ENCODE assay signal across 15 cellular contexts in the genomic region with DNA sequence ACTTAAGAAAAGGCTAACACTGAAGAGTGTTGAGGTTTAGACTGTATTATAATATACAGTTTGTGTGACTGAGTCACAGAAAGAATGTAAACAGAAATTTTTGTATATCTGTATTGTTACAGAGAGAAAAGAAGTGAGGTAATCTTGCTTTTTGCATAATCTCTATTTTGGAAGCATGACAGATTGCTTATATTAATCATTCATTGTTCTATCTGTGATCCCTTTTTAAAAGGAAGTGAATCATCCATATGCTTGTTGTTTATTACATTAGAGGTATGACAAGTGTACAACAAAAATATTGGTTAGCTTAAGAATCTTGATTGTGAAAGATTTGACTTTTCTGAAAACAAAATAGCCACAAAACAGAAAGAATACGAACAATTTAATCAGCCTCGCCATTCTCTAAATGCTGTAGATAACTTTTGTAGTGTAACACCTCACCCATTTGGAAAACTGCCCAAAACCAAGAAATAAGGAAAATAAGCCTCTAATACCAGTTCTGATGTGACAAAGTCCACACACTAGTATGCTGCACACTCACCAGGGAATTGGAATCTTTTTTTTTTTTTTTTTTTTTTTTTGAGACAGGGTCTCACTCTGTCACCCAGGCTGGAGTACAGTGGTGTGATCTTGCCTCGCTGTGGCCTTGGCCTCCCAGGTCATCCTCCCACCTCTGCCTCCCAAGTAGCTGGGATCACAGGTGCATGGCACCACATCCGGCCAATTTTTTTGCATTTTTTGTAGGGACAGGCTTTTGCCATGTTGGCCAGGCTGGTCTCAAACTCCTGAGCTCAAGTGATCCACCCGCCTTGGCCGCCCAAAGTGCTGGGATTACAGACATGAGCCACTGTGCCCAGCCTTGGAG.
DNase-seq lines count a peak whose midpoint lies in the region; ATAC-seq and TF ChIP-seq lines count a peak whose summit lies in the region.
"Had no signal": no experiment of that assay in that cellular context is flagged by ENCODE, and none has a peak within 500 bp of the region (broad histone marks: within the 10 kb centered on the region; RNA-seq: fewer than 3 reads in every experiment).

No MANE protein-coding gene starts in this region.

- H3K9me3 ChIP-seq in A673 (ENCODE audit: low read depth, low read length, poor library complexity, severe bottlenecking) (no peaks in the 10 kb centered on the region), body of pancreas (no peaks in the 10 kb centered on the region), WERI-Rb-1 (ENCODE audit: severe bottlenecking) (no peaks in the 10 kb centered on the region), spleen (no peaks in the 10 kb centered on the region)
- H3K9me3 ChIP-seq in naive thymus-derived CD4-positive, alpha-beta T cell (ENCODE audit: control insufficient read depth in 2 of 3, low read length in 3 of 3): no peaks in the 10 kb centered on the region

- TF ChIP-seq CTCF in A673 (conservative IDR thresholded peaks at IDR 0.05; ENCODE audit: low read depth, low read length) (no peak), body of pancreas (IDR thresholded peaks at IDR 0.05) (no peak), WERI-Rb-1 (IDR thresholded peaks at IDR 0.05; ENCODE audit: low read depth, low read length) (no peak), spleen (IDR thresholded peaks at IDR 0.05 in 8 of 11, conservative IDR thresholded peaks at IDR 0.05 in 3 of 11) (no peak)

- peaks cover 0 to 4% (median 0%) of the 10 kb centered on the region in 7 donors for H3K4me1 Mint-ChIP-seq in naive thymus-derived CD4-positive, alpha-beta T cell
- H3K4me1 Mint-ChIP-seq: immature natural killer cell, T-helper 17 cell had no signal

- ATAC-seq in body of pancreas (peak; percentile 55), HG03432 (IDR thresholded peaks at IDR 0.05; ENCODE audit: unreplicated experiment) (no peak)
- no peak for ATAC-seq in naive thymus-derived CD4-positive, alpha-beta T cell
- ATAC-seq: effector memory CD8-positive, alpha-beta T cell; T-helper 17 cell had no signal

- H3K4me3 ChIP-seq in A673 (ENCODE audit: low read depth, low read length, poor library complexity, severe bottlenecking) (no peak overlapping the region), body of pancreas (no peak overlapping the region), WERI-Rb-1 (ENCODE audit: low read depth, low read length) (no peak overlapping the region), spleen (no peak overlapping the region)
- H3K4me3 ChIP-seq in naive thymus-derived CD4-positive, alpha-beta T cell (ENCODE audit: low read length): no peak overlapping the region

- H3K27me3 ChIP-seq in A673 (replicated peaks; ENCODE audit: insufficient read depth, low read depth, low read length, poor library complexity): no peaks in the 10 kb centered on the region
- no peaks in the 10 kb centered on the region for H3K27me3 ChIP-seq in body of pancreas
- no peaks in the 10 kb centered on the region for H3K27me3 ChIP-seq in naive thymus-derived CD4-positive, alpha-beta T cell (ENCODE audit: control insufficient read depth in 2 of 2, insufficient read depth in 2 of 2, low read length in 2 of 2)
- H3K27me3 ChIP-seq in WERI-Rb-1 (ENCODE audit: insufficient read depth, low read depth, severe bottlenecking): no peaks in the 10 kb centered on the region
- no peaks in the 10 kb centered on the region for H3K27me3 ChIP-seq in spleen (replicated peaks in 1 of 7)

- WGBS in body of pancreas, 2 donors: 74 to 78% methylated on average over 6 of the region's 6 CpGs
- WGBS in spleen, 5 donors: 88 to 93% (median 92%) methylated on average over 6 of the region's 6 CpGs

- H3K36me3 Mint-ChIP-seq in naive thymus-derived CD4-positive, alpha-beta T cell: peaks cover 0 to 20% (median 7%) of the 10 kb centered on the region in 5 donors
- H3K36me3 Mint-ChIP-seq: activated CD4-positive, alpha-beta memory T cell treated with anti-CD3 and anti-CD28 coated beads for 36 hours had no signal

- H3K4me1 ChIP-seq in A673 (ENCODE audit: insufficient read depth, low read length, poor library complexity, severe bottlenecking): peaks cover 33% of the 10 kb centered on the region
- peaks cover 28% of the 10 kb centered on the region for H3K4me1 ChIP-seq in body of pancreas
- no peaks in the 10 kb centered on the region for H3K4me1 ChIP-seq in naive thymus-derived CD4-positive, alpha-beta T cell (ENCODE audit: control insufficient read depth in 2 of 2, insufficient read depth in 2 of 2, low read length in 2 of 2)
- H3K4me1 ChIP-seq in spleen: peaks cover 0 to 7% (median 0%) of the 10 kb centered on the region in 6 donors

- no TSS peak for BruUV-seq in A673 (replicated peaks; lab: Mats Ljungman, UMichigan)

- H3K4me3 Mint-ChIP-seq in naive thymus-derived CD4-positive, alpha-beta T cell: no peak overlapping the region
- H3K4me3 Mint-ChIP-seq: activated CD4-positive, alpha-beta memory T cell treated with anti-CD3 and anti-CD28 coated beads for 36 hours; activated naive CD8-positive, alpha-beta T cell; effector memory CD8-positive, alpha-beta T cell; immature natural killer cell; T-helper 17 cell had no signal

- TF ChIP-seq POLR2A in body of pancreas (IDR thresholded peaks at IDR 0.05) (no peak), spleen (IDR thresholded peaks at IDR 0.05) (no peak)

- no peaks in the 10 kb centered on the region for H3K36me3 ChIP-seq in A673 (ENCODE audit: insufficient read depth, low read length, poor library complexity, severe bottlenecking)
- peaks cover 0 to 2% of the 10 kb centered on the region in 2 donors for H3K36me3 ChIP-seq in body of pancreas (replicated peaks in 1 of 2; ENCODE audit: insufficient read depth in 1 of 2, low read depth in 2 of 2)
- H3K36me3 ChIP-seq in naive thymus-derived CD4-positive, alpha-beta T cell (ENCODE audit: control insufficient read depth in 2 of 3, insufficient read depth in 3 of 3, low read length in 3 of 3): no peaks in the 10 kb centered on the region
- H3K36me3 ChIP-seq in WERI-Rb-1: no peaks in the 10 kb centered on the region
- no peaks in the 10 kb centered on the region for H3K36me3 ChIP-seq in spleen

- intact Hi-C loops in A673 (cut with micrococcal nuclease; ENCODE audit: unreplicated experiment) (no loop called here), body of pancreas (cut with DNase I) (no loop called here), spleen (cut with DNase I; ENCODE audit: low total_unique reads) (no loop called here)
- intact Hi-C loops in naive thymus-derived CD4-positive, alpha-beta T cell (cut with micrococcal nuclease): no loop called here

- H3K27ac ChIP-seq in A673 (ENCODE audit: low read depth, low read length, poor library complexity, severe bottlenecking): peak overlapping the region; percentile 26
- peak overlapping the region in 2 of 4 donors; percentile 24 to 44 for H3K27ac ChIP-seq in body of pancreas
- H3K27ac ChIP-seq in naive thymus-derived CD4-positive, alpha-beta T cell (ENCODE audit: low read depth, low read length): no peak overlapping the region
- no peak overlapping the region for H3K27ac ChIP-seq in WERI-Rb-1
- no peak overlapping the region for H3K27ac ChIP-seq in spleen

- peaks cover 0 to 2% (median 0%) of the 10 kb centered on the region in 5 donors for H3K27me3 Mint-ChIP-seq in naive thymus-derived CD4-positive, alpha-beta T cell
- H3K27me3 Mint-ChIP-seq: activated CD4-positive, alpha-beta memory T cell treated with anti-CD3 and anti-CD28 coated beads for 36 hours; activated naive CD8-positive, alpha-beta T cell; effector memory CD8-positive, alpha-beta T cell; T-helper 17 cell had no signal

- H3K9me3 Mint-ChIP-seq in naive thymus-derived CD4-positive, alpha-beta T cell: no peaks in the 10 kb centered on the region
- H3K9me3 Mint-ChIP-seq: activated CD4-positive, alpha-beta memory T cell treated with anti-CD3 and anti-CD28 coated beads for 36 hours; effector memory CD8-positive, alpha-beta T cell; immature natural killer cell had no signal

- DNase-seq in A673 (ENCODE audit: low spot score) (peak; percentile 62), HS-5 (ENCODE audit: low read depth) (peak; percentile 66), body of pancreas (no peak), kidney glomerular epithelial cell (lab: John Stamatoyannopoulos, UW) (peak; percentile 49), WERI-Rb-1 (no peak), spleen (no peak)
- no peak for DNase-seq in naive thymus-derived CD4-positive, alpha-beta T cell
- DNase-seq: activated CD4-positive, alpha-beta memory T cell treated with anti-CD3 and anti-CD28 coated beads for 36 hours; effector memory CD8-positive, alpha-beta T cell; immature natural killer cell; stimulated activated CD4-positive, alpha-beta T cell treated with anti-CD3 and anti-CD28 coated beads, Interleukin-2, amount 100 ng/mL, for 24 hours; stimulated activated naive CD4-positive, alpha-beta T cell treated with Interleukin-2 at 50 U/mL for 16 hours; T-helper 17 cell had no signal

- CTCF ChIA-PET in A673 (lab: Charles Lee): interaction anchor here (0.6 kb wide), 1 partner anchor 52 kb away, joined by 4 read pairs; no protein-coding TSS in a partner anchor
- CTCF ChIA-PET in naive thymus-derived CD4-positive, alpha-beta T cell (lab: Charles Lee): no interaction called here

- no peak overlapping the region for H3K27ac Mint-ChIP-seq in naive thymus-derived CD4-positive, alpha-beta T cell
- H3K27ac Mint-ChIP-seq: activated CD4-positive, alpha-beta memory T cell treated with anti-CD3 and anti-CD28 coated beads for 36 hours; activated naive CD8-positive, alpha-beta T cell; effector memory CD8-positive, alpha-beta T cell; immature natural killer cell; T-helper 17 cell had no signal

- POLR2A ChIA-PET in A673 (lab: Charles Lee; ENCODE audit: low non-redundant PET): no interaction called here
- POLR2A ChIA-PET in naive thymus-derived CD4-positive, alpha-beta T cell (lab: Charles Lee): no interaction called here

Comparison
In these comparisons a context has a peak if more than half of its experiments do, and no peak if none do; other contexts are left out.
1. DNase-seq: peak in A673 (single experiment), HS-5 (single experiment) and kidney glomerular epithelial cell (single experiment); none in body of pancreas (0 of 4), naive thymus-derived CD4-positive, alpha-beta T cell (0 of 9), WERI-Rb-1 (single experiment) and spleen (single experiment).